8 cellular contexts compared by ENCODE assay signal in the genomic region with DNA sequence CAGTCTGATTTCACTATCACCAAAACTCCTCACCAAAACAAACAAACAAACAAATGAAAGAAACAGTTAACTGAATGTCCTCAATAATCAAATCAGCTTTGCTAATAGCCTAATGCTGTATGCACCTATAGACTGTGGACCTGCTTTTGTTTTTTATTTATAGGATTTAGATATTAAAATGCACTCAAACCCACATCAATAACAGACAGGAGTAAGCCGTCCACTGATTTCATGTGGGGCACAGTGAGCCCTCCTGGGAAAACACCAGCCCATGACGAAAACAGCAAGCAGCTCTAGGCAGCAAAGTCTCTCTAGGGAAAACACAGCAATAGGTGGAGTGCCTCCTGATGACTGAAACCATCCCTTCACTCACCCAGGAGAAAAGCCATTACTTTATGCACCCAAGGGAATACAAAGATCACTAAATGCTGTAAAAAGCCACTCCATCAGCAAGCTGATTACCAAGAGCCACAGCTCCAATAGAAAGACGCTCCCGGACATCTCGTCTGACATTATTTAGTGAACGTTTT.
DNase-seq lines count a peak whose midpoint lies in the region; ATAC-seq and TF ChIP-seq lines count a peak whose summit lies in the region.
"Had no signal": no experiment of that assay in that cellular context is flagged by ENCODE, and none has a peak within 500 bp of the region (broad histone marks: within the 10 kb centered on the region; RNA-seq: fewer than 3 reads in every experiment).

No MANE protein-coding gene starts in this region.

- peak overlapping the region; percentile 64 for H3K27ac ChIP-seq in rectal smooth muscle tissue (ENCODE audit: low read depth, low read length)
- no peak overlapping the region for H3K27ac ChIP-seq in WERI-Rb-1
- H3K27ac ChIP-seq: pancreas had no signal

- no peak for ATAC-seq in GM19351 (IDR thresholded peaks at IDR 0.05; ENCODE audit: unreplicated experiment)

- no peaks in the 10 kb centered on the region for H3K27me3 ChIP-seq in adipocyte (replicated peaks; ENCODE audit: control insufficient read depth, insufficient read depth, low read length)
- H3K27me3 ChIP-seq in rectal smooth muscle tissue (ENCODE audit: control insufficient read depth, insufficient read depth, low read length): no peaks in the 10 kb centered on the region
- H3K27me3 ChIP-seq in WERI-Rb-1 (ENCODE audit: insufficient read depth, low read depth, severe bottlenecking): no peaks in the 10 kb centered on the region
- H3K27me3 ChIP-seq: pancreas had no signal

- in situ Hi-C loops in GM13976 (cut with MboI; ENCODE audit: low sequenced_read_pairs, unreplicated experiment): no loop called here

- H3K4me1 ChIP-seq in adipocyte (ENCODE audit: control insufficient read depth, insufficient read depth, low read length): peaks cover 18% of the 10 kb centered on the region
- peaks cover 24% of the 10 kb centered on the region for H3K4me1 ChIP-seq in rectal smooth muscle tissue (ENCODE audit: control insufficient read depth, insufficient read depth, low read length)
- H3K4me1 ChIP-seq: pancreas had no signal

- H3K9me3 ChIP-seq in adipocyte (ENCODE audit: control insufficient read depth, low read length): no peaks in the 10 kb centered on the region
- no peaks in the 10 kb centered on the region for H3K9me3 ChIP-seq in WERI-Rb-1 (ENCODE audit: severe bottlenecking)
- H3K9me3 ChIP-seq: pancreas had no signal

- peaks cover 6% of the 10 kb centered on the region for H3K36me3 ChIP-seq in adipocyte (ENCODE audit: control insufficient read depth, insufficient read depth, low read length, severe bottlenecking)
- peaks cover 2% of the 10 kb centered on the region for H3K36me3 ChIP-seq in rectal smooth muscle tissue (ENCODE audit: control insufficient read depth, insufficient read depth, low read length)
- peaks cover 18% of the 10 kb centered on the region for H3K36me3 ChIP-seq in WERI-Rb-1

- DNase-seq in GM13976 (ENCODE audit: low spot score): peak; percentile 43
- DNase-seq in NCI-H187 (lab: John Stamatoyannopoulos, UW): peak; percentile 58 to 74
- no peak for DNase-seq in adipocyte (ENCODE audit: low read depth)
- DNase-seq in WERI-Rb-1: no peak
- DNase-seq in NK-92 treated with Interleukin-12 subunit alpha and Interleukin-12 subunit beta, amount 100 ng/mL, for 24 hours (lab: John Stamatoyannopoulos, UW): no peak

- H3K9ac ChIP-seq in adipocyte (ENCODE audit: low read length) (peak overlapping the region; percentile 9), rectal smooth muscle tissue (ENCODE audit: low read length) (no peak overlapping the region)

- H3K4me3 ChIP-seq in adipocyte (ENCODE audit: low read length): no peak overlapping the region
- H3K4me3 ChIP-seq in rectal smooth muscle tissue (ENCODE audit: low read length): no peak overlapping the region
- H3K4me3 ChIP-seq in WERI-Rb-1 (ENCODE audit: low read depth, low read length): no peak overlapping the region
- H3K4me3 ChIP-seq: pancreas had no signal

- TF ChIP-seq CTCF in GM13976 (IDR thresholded peaks at IDR 0.05; ENCODE audit: borderline replicate concordance, control extremely low read depth, extremely low read depth, insufficient read depth, missing control alignments): no peak
- no peak for TF ChIP-seq CTCF in WERI-Rb-1 (IDR thresholded peaks at IDR 0.05; ENCODE audit: low read depth, low read length)

Comparison
In these comparisons a context has a peak if more than half of its experiments do, and no peak if none do; other contexts are left out.
1. DNase-seq: peak in GM13976 (single experiment) and NCI-H187 (2 of 2); none in adipocyte (single experiment), WERI-Rb-1 (single experiment) and NK-92 treated with Interleukin-12 subunit alpha and Interleukin-12 subunit beta, amount 100 ng/mL, for 24 hours (single experiment).